8 cellular contexts compared by ENCODE assay signal in the genomic region with DNA sequence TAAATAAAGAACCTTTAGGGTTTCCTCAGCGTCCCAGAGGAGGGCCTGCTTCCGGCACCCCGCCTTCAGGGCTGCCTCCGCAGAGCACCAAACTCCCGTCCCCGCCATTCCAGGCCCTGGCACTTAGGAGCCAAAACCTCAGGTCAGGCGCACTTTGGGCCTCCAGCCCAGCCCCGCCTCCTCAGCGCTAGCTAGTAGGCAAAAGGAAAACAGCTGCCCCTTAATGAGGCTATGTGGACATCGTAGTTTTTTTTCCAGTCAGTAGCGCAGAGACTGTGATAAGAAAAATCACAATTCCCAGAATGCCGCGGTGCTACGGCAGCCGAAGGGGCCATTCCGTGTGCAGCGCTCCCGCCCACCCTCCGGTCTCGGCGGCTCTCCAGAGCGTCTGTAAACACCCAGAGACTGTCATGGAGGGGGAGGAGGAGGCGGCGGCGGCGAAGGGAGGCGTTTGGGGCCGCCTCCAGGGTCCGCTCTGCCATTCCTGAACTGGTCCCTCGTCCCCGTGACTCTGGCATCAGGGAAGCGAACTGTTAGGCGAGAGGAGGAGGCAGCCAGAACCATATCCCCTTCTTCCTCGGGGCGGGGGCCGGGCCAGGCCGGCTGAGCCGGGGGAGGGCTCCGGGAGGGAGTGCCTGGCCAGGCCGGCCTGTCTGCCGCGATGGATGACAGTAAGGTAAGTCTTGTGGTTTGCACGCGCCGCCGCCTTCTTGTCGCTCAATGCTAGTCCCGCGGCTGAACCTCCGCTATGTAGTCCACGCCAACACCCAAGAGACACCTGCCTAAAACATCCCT. TPM values are rescaled to one million over a fixed set of nuclear protein-coding genes. Genes with fewer than 3 reads are reported as not detected.
A peak's percentile ranks its signal among the peaks of the same experiment; 100 is the strongest.
DNase-seq lines count a peak whose midpoint lies in the region; ATAC-seq, FAIRE-seq and TF ChIP-seq lines count a peak whose summit lies in the region.

A gene with protein sequence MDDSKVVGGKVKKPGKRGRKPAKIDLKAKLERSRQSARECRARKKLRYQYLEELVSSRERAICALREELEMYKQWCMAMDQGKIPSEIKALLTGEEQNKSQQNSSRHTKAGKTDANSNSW (plus strand): TSS at position 365 of the 795 bp plus-strand sequence. CDS start 297 bp downstream, at position 662.

- H3K4me3 Mint-ChIP-seq in T-helper 17 cell, result peak within 1 kb of the TSS; percentile 97
- peak within 1 kb of the TSS; percentile 92 for H3K4me3 Mint-ChIP-seq in progenitor cell of endocrine pancreas (ENCODE audit: low read depth)

- H3K4me3 ChIP-seq in left ventricle myocardium inferior, result peak within 1 kb of the TSS; percentile 90

- intact Hi-C loops in left ventricle myocardium inferior (cut with micrococcal nuclease), result no loop called here

- no peaks in the 10 kb centered on the region for H3K36me3 ChIP-seq in left ventricle myocardium inferior

- H3K36me3 Mint-ChIP-seq in T-helper 17 cell (ENCODE audit: low read depth) (peaks cover 5% of the 10 kb centered on the region), progenitor cell of endocrine pancreas (ENCODE audit: insufficient read depth) (peaks cover 5% of the 10 kb centered on the region)

- TF ChIP-seq POLR2A in GM12892 (IDR thresholded peaks at IDR 0.05; ENCODE audit: low read depth, low read length), result peak; percentile 70

- H3K4me1 ChIP-seq in left ventricle myocardium inferior, result peaks cover 47% of the 10 kb centered on the region

- TF ChIP-seq CTCF in left ventricle myocardium inferior (IDR thresholded peaks at IDR 0.05; ENCODE audit: borderline replicate concordance), result no peak
- no peak for TF ChIP-seq CTCF in progenitor cell of endocrine pancreas (IDR thresholded peaks at IDR 0.05; ENCODE audit: unreplicated experiment)

- H3K9me3 ChIP-seq in T-helper 17 cell (ENCODE audit: control insufficient read depth, low read length, poor library complexity, severe bottlenecking) (no peaks in the 10 kb centered on the region), left ventricle myocardium inferior (replicated peaks) (no peaks in the 10 kb centered on the region)

- DNase-seq in GM12892 (ENCODE audit: insufficient read length) (peak; percentile 74), NCI-H1436 treated with DMSO at 0.1 percent for 48 hours (lab: John Stamatoyannopoulos, UW) (peak; percentile 69), T-helper 17 cell (peak; percentile 73 to 77 (median 74)), amygdala (lab: John Stamatoyannopoulos, UW) (peak; percentile 13 to 96 (median 89)), left ventricle myocardium inferior (peak; percentile 94), progenitor cell of endocrine pancreas (ENCODE audit: low spot score, unreplicated experiment) (peak; percentile 89), ureter (ENCODE audit: low spot score) (peak; percentile 95)

- no peaks in the 10 kb centered on the region for H3K27me3 ChIP-seq in left ventricle myocardium inferior (ENCODE audit: low read depth)

- no peaks in the 10 kb centered on the region for H3K9me3 Mint-ChIP-seq in progenitor cell of endocrine pancreas (ENCODE audit: low read depth)

- peak; percentile 93 for FAIRE-seq in GM12892 (lab: Jason Lieb, UNC)

- H3K27ac Mint-ChIP-seq in T-helper 17 cell (peak within 1 kb of the TSS; percentile 99), progenitor cell of endocrine pancreas (peak within 1 kb of the TSS; percentile 97)

- peak within 1 kb of the TSS; percentile 96 for H3K27ac ChIP-seq in left ventricle myocardium inferior (replicated peaks)

- H3K4me1 Mint-ChIP-seq in T-helper 17 cell (peaks cover 49% of the 10 kb centered on the region), progenitor cell of endocrine pancreas (ENCODE audit: low read depth) (peaks cover 20% of the 10 kb centered on the region)

- H3K27me3 Mint-ChIP-seq in T-helper 17 cell (no peaks in the 10 kb centered on the region), progenitor cell of endocrine pancreas (no peaks in the 10 kb centered on the region)

- peak; percentile 83 for ATAC-seq in HG02798 (IDR thresholded peaks at IDR 0.05; ENCODE audit: poor library complexity, unreplicated experiment)
- peak; percentile 90 for ATAC-seq in T-helper 17 cell

RNA-seq across cellular contexts. Expression of the gene that starts here (rescaled TPM):
- 11.0 TPM for polyA plus RNA-seq in GM12892 (2012; ENCODE audit: missing spikeins)
- total RNA-seq in T-helper 17 cell (10 to 100 TPM; 25.6 to 37.2 TPM), left ventricle myocardium inferior (14.9 TPM), progenitor cell of endocrine pancreas (18.5 and 18.8 TPM in 2 replicates), ureter (26.6 TPM)

Comparison
In these comparisons a context has a peak if more than half of its experiments do, and no peak if none do; other contexts are left out.
1. Peak in every context shown above with its lines: DNase-seq, ATAC-seq, H3K4me3 ChIP-seq and H3K27ac ChIP-seq.